12 cellular contexts compared by ENCODE assay signal in genomic region chr2:191318037-191318728, GRCh38.
A peak's percentile ranks its signal among the peaks of the same experiment; 100 is the strongest.
DNase-seq lines count a peak whose midpoint lies in the region; ATAC-seq and TF ChIP-seq lines count a peak whose summit lies in the region.
"Had no signal": no experiment of that assay in that cellular context is flagged by ENCODE, and none has a peak within 500 bp of the region (broad histone marks: within the 10 kb centered on the region; RNA-seq: fewer than 3 reads in every experiment).

No MANE protein-coding gene starts in this region.

- no peaks in the 10 kb centered on the region for H3K9me3 Mint-ChIP-seq in chondrocyte (ENCODE audit: low read depth)
- H3K9me3 Mint-ChIP-seq in stimulated activated memory B cell treated with anti-CD40 and anti-IgM and Interleukin-4, amounts not matched to agents 10 μg/mL and 1 μg/mL and 100 μg/mL, for 72 hours, result no peaks in the 10 kb centered on the region

- peak; percentile 79 for ATAC-seq in Right ventricle myocardium inferior
- no peak for ATAC-seq in GM18498 (IDR thresholded peaks at IDR 0.05; ENCODE audit: unreplicated experiment)
- ATAC-seq in GM21528 (IDR thresholded peaks at IDR 0.05; ENCODE audit: low FRiP score, unreplicated experiment), result no peak
- ATAC-seq in stimulated activated memory B cell treated with anti-CD40 and anti-IgM and Interleukin-4, amounts not matched to agents 10 μg/mL and 1 μg/mL and 100 μg/mL, for 72 hours, result no peak

- no peak for TF ChIP-seq CTCF in right atrium auricular region (IDR thresholded peaks at IDR 0.05)
- no peak for TF ChIP-seq CTCF in chondrocyte (IDR thresholded peaks at IDR 0.05)

- no peaks in the 10 kb centered on the region for H3K36me3 Mint-ChIP-seq in chondrocyte (ENCODE audit: low read depth)
- H3K36me3 Mint-ChIP-seq in stimulated activated memory B cell treated with anti-CD40 and anti-IgM and Interleukin-4, amounts not matched to agents 10 μg/mL and 1 μg/mL and 100 μg/mL, for 72 hours, result no peaks in the 10 kb centered on the region

- H3K4me3 ChIP-seq in right atrium auricular region, result no peak overlapping the region
- H3K4me3 ChIP-seq: BLaER1, testis had no signal

- H3K27ac Mint-ChIP-seq in chondrocyte (ENCODE audit: unreplicated experiment), result peak overlapping the region; percentile 81
- H3K27ac Mint-ChIP-seq in stimulated activated memory B cell treated with anti-CD40 and anti-IgM and Interleukin-4, amounts not matched to agents 10 μg/mL and 1 μg/mL and 100 μg/mL, for 72 hours, result no peak overlapping the region

- no peak overlapping the region for H3K4me3 Mint-ChIP-seq in chondrocyte (ENCODE audit: unreplicated experiment)
- H3K4me3 Mint-ChIP-seq in stimulated activated memory B cell treated with anti-CD40 and anti-IgM and Interleukin-4, amounts not matched to agents 10 μg/mL and 1 μg/mL and 100 μg/mL, for 72 hours, result no peak overlapping the region

- intact Hi-C loops in Right ventricle myocardium inferior (cut with DNase I), result no loop called here

- peaks cover 59% of the 10 kb centered on the region for H3K4me1 Mint-ChIP-seq in chondrocyte (ENCODE audit: low read depth)
- peaks cover 47% of the 10 kb centered on the region for H3K4me1 Mint-ChIP-seq in stimulated activated memory B cell treated with anti-CD40 and anti-IgM and Interleukin-4, amounts not matched to agents 10 μg/mL and 1 μg/mL and 100 μg/mL, for 72 hours

- H3K27me3 ChIP-seq in right atrium auricular region, result no peaks in the 10 kb centered on the region
- H3K27me3 ChIP-seq: BLaER1, testis had no signal

- no peaks in the 10 kb centered on the region for H3K36me3 ChIP-seq in right atrium auricular region
- H3K36me3 ChIP-seq: BLaER1 had no signal

- H3K4me1 ChIP-seq in right atrium auricular region, result peaks cover 0 to 28% of the 10 kb centered on the region in 2 donors

- DNase-seq in Right ventricle myocardium inferior (ENCODE audit: missing footprints) (no peak), right atrium auricular region (ENCODE audit: low spot score) (no peak), chondrocyte (ENCODE audit: low spot score) (no peak), left kidney (ENCODE audit: low read depth, low spot score) (peak; percentile 34), T1000 (lab: John Stamatoyannopoulos, UW) (no peak)
- DNase-seq: anterior cingulate cortex, NCI-H774, testis had no signal

- H3K9me3 ChIP-seq in right atrium auricular region, result no peaks in the 10 kb centered on the region
- H3K9me3 ChIP-seq: BLaER1, testis had no signal

- H3K27me3 Mint-ChIP-seq in chondrocyte (ENCODE audit: low read depth), result no peaks in the 10 kb centered on the region
- no peaks in the 10 kb centered on the region for H3K27me3 Mint-ChIP-seq in stimulated activated memory B cell treated with anti-CD40 and anti-IgM and Interleukin-4, amounts not matched to agents 10 μg/mL and 1 μg/mL and 100 μg/mL, for 72 hours

- no peak overlapping the region for H3K27ac ChIP-seq in right atrium auricular region
- H3K27ac ChIP-seq: BLaER1 had no signal
